ENCODE assay signal across 8 cellular contexts in the genomic region with DNA sequence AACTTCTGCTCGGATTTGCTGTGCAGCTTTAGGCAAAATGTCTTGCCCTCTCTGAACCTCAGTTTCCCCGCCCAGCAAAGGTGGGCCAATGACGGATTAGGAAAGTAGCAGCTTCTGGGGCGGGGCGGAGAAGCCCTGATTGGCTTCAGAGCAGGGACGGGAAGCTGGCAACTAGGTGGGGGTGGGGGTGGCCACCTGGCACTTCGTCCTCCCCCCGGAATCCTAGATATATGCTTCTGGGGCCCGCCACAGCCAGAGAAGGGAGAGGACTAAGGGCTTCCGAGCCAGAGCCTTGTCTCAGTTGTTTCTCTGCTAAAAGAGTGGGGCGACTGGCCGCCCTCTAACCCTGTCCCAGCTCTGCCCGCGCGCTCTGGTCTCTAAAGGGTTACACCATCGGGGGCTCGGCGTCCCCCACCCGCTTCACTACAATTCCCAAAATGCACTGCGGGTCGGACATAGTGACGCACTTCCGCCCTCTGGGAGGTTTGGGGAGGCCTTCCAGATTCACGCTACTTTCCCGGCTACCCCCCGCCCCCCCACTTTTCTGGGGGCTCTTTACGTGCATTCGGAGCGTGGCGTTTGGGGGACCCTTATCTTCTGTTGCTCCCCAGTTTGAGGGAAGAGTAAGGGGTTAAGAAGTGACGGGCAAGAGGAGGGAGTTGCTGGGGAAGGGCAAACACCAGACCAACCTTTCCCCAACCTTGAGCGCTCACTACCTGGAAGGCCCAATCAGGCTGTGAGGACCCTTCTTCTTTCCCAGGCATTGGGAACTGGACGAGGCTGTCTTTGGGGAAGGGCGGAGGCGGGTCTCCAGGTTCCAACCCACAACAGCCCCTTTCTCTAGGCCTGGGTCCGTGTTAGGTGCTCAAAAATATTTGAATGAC. TPM values are rescaled to one million over a fixed set of nuclear protein-coding genes. Genes with fewer than 3 reads are reported as not detected.
DNase-seq lines count a peak whose midpoint lies in the region; ATAC-seq and TF ChIP-seq lines count a peak whose summit lies in the region.

No MANE protein-coding gene starts in this region.

- DNase-seq in AG09319 (ENCODE audit: extremely low read depth, low read depth) (peak; percentile 78), NCI-H510A treated with DMSO at 0.1 percent for 48 hours (lab: John Stamatoyannopoulos, UW) (peak; percentile 94), choroid plexus epithelial cell (ENCODE audit: low read depth) (peak; percentile 97), kidney tubule cell (ENCODE audit: low spot score) (peak; percentile 91)
- peak; percentile 96 for DNase-seq in activated CD4-positive, alpha-beta T cell treated with anti-CD3 and anti-CD28 coated beads for 36 hours
- peak; percentile 83 to 85 for DNase-seq in stimulated activated CD4-positive, alpha-beta T cell treated with anti-CD3 and anti-CD28 coated beads, Interleukin-15, amount 100 ng/mL, for 48 hours (ENCODE audit: low read depth in 2 of 2)

- H3K4me1 Mint-ChIP-seq in activated CD4-positive, alpha-beta T cell treated with anti-CD3 and anti-CD28 coated beads for 36 hours = peaks cover 17% of the 10 kb centered on the region

- H3K4me3 Mint-ChIP-seq in activated CD4-positive, alpha-beta T cell treated with anti-CD3 and anti-CD28 coated beads for 36 hours = peak overlapping the region; percentile 85

- CTCF ChIA-PET in activated CD4-positive, alpha-beta T cell treated with anti-CD3 and anti-CD28 coated beads for 36 hours (lab: Charles Lee) = interaction anchor here (0.7 to 8.2 kb wide), 5 partner anchors 9 to 130 kb away, joined by 3 to 84 read pairs (median 5); a partner anchor contains a TSS

- ATAC-seq in GM19043 (IDR thresholded peaks at IDR 0.05; ENCODE audit: low read depth, unreplicated experiment) (peak; percentile 46), HG03378 (IDR thresholded peaks at IDR 0.05; ENCODE audit: unreplicated experiment) (peak; percentile 39)
- peak; percentile 85 for ATAC-seq in activated CD4-positive, alpha-beta T cell treated with anti-CD3 and anti-CD28 coated beads for 36 hours

- peak overlapping the region; percentile 95 for H3K27ac Mint-ChIP-seq in activated CD4-positive, alpha-beta T cell treated with anti-CD3 and anti-CD28 coated beads for 36 hours

- TF ChIP-seq CTCF in AG09319 (IDR thresholded peaks at IDR 0.05; ENCODE audit: low read depth, low read length) (no peak), choroid plexus epithelial cell (conservative IDR thresholded peaks at IDR 0.05; ENCODE audit: low read depth, low read length) (no peak)

- H3K9me3 Mint-ChIP-seq in activated CD4-positive, alpha-beta T cell treated with anti-CD3 and anti-CD28 coated beads for 36 hours (ENCODE audit: low read depth) = no peaks in the 10 kb centered on the region

- peaks cover 3% of the 10 kb centered on the region for H3K36me3 Mint-ChIP-seq in activated CD4-positive, alpha-beta T cell treated with anti-CD3 and anti-CD28 coated beads for 36 hours (ENCODE audit: low read depth)

- intact Hi-C loops in activated CD4-positive, alpha-beta T cell treated with anti-CD3 and anti-CD28 coated beads for 36 hours (cut with DNase I, micrococcal nuclease) = loop anchor here (1.0 to 10.0 kb wide), 17 partner anchors 16 to 1598 kb away; a partner anchor contains a TSS

- peak overlapping the region; percentile 63 for H3K4me3 ChIP-seq in choroid plexus epithelial cell (ENCODE audit: low read depth, low read length)

- POLR2A ChIA-PET in activated CD4-positive, alpha-beta T cell treated with anti-CD3 and anti-CD28 coated beads for 36 hours (lab: Charles Lee) = interaction anchor here (0.6 to 2.4 kb wide), 5 partner anchors 12 to 211 kb away, joined by 3 to 23 read pairs (median 4); a partner anchor contains a TSS

- H3K27me3 Mint-ChIP-seq in activated CD4-positive, alpha-beta T cell treated with anti-CD3 and anti-CD28 coated beads for 36 hours = no peaks in the 10 kb centered on the region

RNA-seq across cellular contexts. Expression of a gene that starts 0.7 kb away (rescaled TPM):
- total RNA-seq in activated CD4-positive, alpha-beta T cell treated with anti-CD3 and anti-CD28 coated beads for 36 hours = 10 to 100 TPM; 12.6 to 15.2 TPM

RNA-seq across cellular contexts. Expression of a gene that starts 15.7 kb away (rescaled TPM):
- 1 to 10 TPM; 5.0 to 5.6 TPM for total RNA-seq in activated CD4-positive, alpha-beta T cell treated with anti-CD3 and anti-CD28 coated beads for 36 hours

RNA-seq across cellular contexts. Expression of a gene that starts 22.5 kb away (rescaled TPM):
- under 1 TPM; 0.40 to 0.62 TPM for total RNA-seq in activated CD4-positive, alpha-beta T cell treated with anti-CD3 and anti-CD28 coated beads for 36 hours

RNA-seq across cellular contexts. Expression of a gene that starts 23.7 kb away (rescaled TPM):
- total RNA-seq in activated CD4-positive, alpha-beta T cell treated with anti-CD3 and anti-CD28 coated beads for 36 hours = 100 to 1,000 TPM; 108 to 128 TPM

RNA-seq across cellular contexts. Expression of a gene that starts 27.9 kb away (rescaled TPM):
- not detected for total RNA-seq in activated CD4-positive, alpha-beta T cell treated with anti-CD3 and anti-CD28 coated beads for 36 hours

Comparison
In these comparisons a context has a peak if more than half of its experiments do, and no peak if none do; other contexts are left out.
1. Peak in every context shown above with its lines: DNase-seq, ATAC-seq and H3K4me3 ChIP-seq.